In genomic region chr17:79776378-79777165, GRCh38 we compare ENCODE assay signal across 9 cellular contexts. TPM values are rescaled to one million over a fixed set of nuclear protein-coding genes. Genes with fewer than 3 reads are reported as not detected.
A peak's percentile ranks its signal among the peaks of the same experiment; 100 is the strongest.
DNase-seq lines count a peak whose midpoint lies in the region; ATAC-seq and TF ChIP-seq lines count a peak whose summit lies in the region.
"Had no signal": no experiment of that assay in that cellular context is flagged by ENCODE, and none has a peak within 500 bp of the region (broad histone marks: within the 10 kb centered on the region; RNA-seq: fewer than 3 reads in every experiment).

No MANE protein-coding gene starts in this region.

- no peaks in the 10 kb centered on the region for H3K36me3 Mint-ChIP-seq in stimulated activated naive CD8-positive, alpha-beta T cell treated with anti-CD3 and anti-CD28 coated beads, Interleukin-15, Interleukin-2, amounts not matched to agents 100 ng/mL and 50 ng/mL, for 24 hours (ENCODE audit: low read depth)
- H3K36me3 Mint-ChIP-seq in activated B cell treated with CpG ODN at 0.5 μM for 24 hours (ENCODE audit: low read depth), result no peaks in the 10 kb centered on the region

- CTCF ChIA-PET in activated B cell treated with CpG ODN at 0.5 μM for 24 hours (lab: Charles Lee), result interaction anchor here (1.4 to 1.5 kb wide), 2 partner anchors 13 to 215 kb away, joined by 3 read pairs; no protein-coding TSS in a partner anchor

- POLR2A ChIA-PET in activated B cell treated with CpG ODN at 0.5 μM for 24 hours (lab: Charles Lee), result interaction anchor here (1.4 to 1.5 kb wide), 2 partner anchors 23 to 68 kb away, joined by 3 to 6 read pairs; no protein-coding TSS in a partner anchor

- DNase-seq in stimulated activated naive CD8-positive, alpha-beta T cell treated with anti-CD3 and anti-CD28 coated beads, Interleukin-15, Interleukin-2, amounts not matched to agents 100 U/mL and 50 U/mL, for 24 hours, result no peak
- DNase-seq in activated B cell treated with CpG ODN at 0.5 μM for 24 hours (no peak), right lobe of liver (no peak), vagina (ENCODE audit: extremely low spot score in 2 of 2) (no peak), GM20000 (ENCODE audit: low spot score) (no peak), A172 (ENCODE audit: low spot score) (no peak)

- H3K27me3 ChIP-seq in right lobe of liver (peaks cover 0 to 39% of the 10 kb centered on the region in 2 donors), vagina (peaks cover 4% of the 10 kb centered on the region)

- TF ChIP-seq CTCF in activated B cell treated with CpG ODN at 0.5 μM for 24 hours (IDR thresholded peaks at IDR 0.05), result no peak
- no peak for TF ChIP-seq CTCF in right lobe of liver (IDR thresholded peaks at IDR 0.05)
- no peak for TF ChIP-seq CTCF in vagina (IDR thresholded peaks at IDR 0.05)
- no peak for TF ChIP-seq CTCF in GM20000 (IDR thresholded peaks at IDR 0.05; ENCODE audit: extremely low read depth, missing control alignments)

- H3K4me3 ChIP-seq in right lobe of liver (no peak overlapping the region), vagina (peak overlapping the region; percentile 53 to 59)

- no peaks in the 10 kb centered on the region for H3K9me3 Mint-ChIP-seq in stimulated activated naive CD8-positive, alpha-beta T cell treated with anti-CD3 and anti-CD28 coated beads, Interleukin-15, Interleukin-2, amounts not matched to agents 100 ng/mL and 50 ng/mL, for 24 hours
- H3K9me3 Mint-ChIP-seq in activated B cell treated with CpG ODN at 0.5 μM for 24 hours, result no peaks in the 10 kb centered on the region

- H3K27me3 Mint-ChIP-seq in stimulated activated naive CD8-positive, alpha-beta T cell treated with anti-CD3 and anti-CD28 coated beads, Interleukin-15, Interleukin-2, amounts not matched to agents 100 ng/mL and 50 ng/mL, for 24 hours, result peaks cover 72% of the 10 kb centered on the region
- peaks cover 62% of the 10 kb centered on the region for H3K27me3 Mint-ChIP-seq in activated B cell treated with CpG ODN at 0.5 μM for 24 hours

- WGBS in right lobe of liver (ENCODE audit: insufficient coverage, low coverage, low lambda C conversion rate, missing lambda C conversion rate), result 29% methylated on average over 13 of the region's 13 CpGs

- H3K4me1 ChIP-seq in right lobe of liver, result peaks cover 0 to 25% (median 0%) of the 10 kb centered on the region in 4 donors
- peaks cover 24% of the 10 kb centered on the region for H3K4me1 ChIP-seq in vagina

- H3K36me3 ChIP-seq in right lobe of liver (no peaks in the 10 kb centered on the region), vagina (no peaks in the 10 kb centered on the region)

- no peak overlapping the region for H3K27ac Mint-ChIP-seq in stimulated activated naive CD8-positive, alpha-beta T cell treated with anti-CD3 and anti-CD28 coated beads, Interleukin-15, Interleukin-2, amounts not matched to agents 100 ng/mL and 50 ng/mL, for 24 hours
- H3K27ac Mint-ChIP-seq in activated B cell treated with CpG ODN at 0.5 μM for 24 hours, result no peak overlapping the region

- intact Hi-C loops in activated B cell treated with CpG ODN at 0.5 μM for 24 hours (cut with micrococcal nuclease), result no loop called here
- intact Hi-C loops in right lobe of liver (cut with DNase I), result no loop called here
- intact Hi-C loops in vagina (cut with DNase I), result no loop called here

- no peak for ATAC-seq in stimulated activated naive CD8-positive, alpha-beta T cell treated with anti-CD3 and anti-CD28 coated beads, Interleukin-15, Interleukin-2, amounts not matched to agents 100 U/mL and 50 U/mL, for 24 hours
- ATAC-seq in activated B cell treated with CpG ODN at 0.5 μM for 24 hours (ENCODE audit: low read depth) (no peak), right lobe of liver (peak in 3 of 4 donors; percentile 9 to 19 (median 11)), GM21515 (IDR thresholded peaks at IDR 0.05; ENCODE audit: unreplicated experiment) (no peak)

- H3K9me3 ChIP-seq in right lobe of liver, result no peaks in the 10 kb centered on the region
- no peaks in the 10 kb centered on the region for H3K9me3 ChIP-seq in vagina

- H3K27ac ChIP-seq in right lobe of liver (peak overlapping the region in 2 of 3 donors; percentile 24 to 50), vagina (peak overlapping the region; percentile 58)

- TF ChIP-seq POLR2A in right lobe of liver (IDR thresholded peaks at IDR 0.05) (no peak), vagina (IDR thresholded peaks at IDR 0.05) (no peak)

- peaks cover 23% of the 10 kb centered on the region for H3K4me1 Mint-ChIP-seq in stimulated activated naive CD8-positive, alpha-beta T cell treated with anti-CD3 and anti-CD28 coated beads, Interleukin-15, Interleukin-2, amounts not matched to agents 100 ng/mL and 50 ng/mL, for 24 hours (ENCODE audit: low read depth)
- peaks cover 14% of the 10 kb centered on the region for H3K4me1 Mint-ChIP-seq in activated B cell treated with CpG ODN at 0.5 μM for 24 hours

- peak overlapping the region; percentile 27 for H3K4me3 Mint-ChIP-seq in stimulated activated naive CD8-positive, alpha-beta T cell treated with anti-CD3 and anti-CD28 coated beads, Interleukin-15, Interleukin-2, amounts not matched to agents 100 ng/mL and 50 ng/mL, for 24 hours
- H3K4me3 Mint-ChIP-seq in activated B cell treated with CpG ODN at 0.5 μM for 24 hours, result peak overlapping the region; percentile 63

RNA-seq across cellular contexts. Expression of gene CBX2, which starts 1.4 kb away (rescaled TPM):
- total RNA-seq in activated B cell treated with CpG ODN at 0.5 μM for 24 hours, result 0.37 and 0.67 TPM in 2 replicates
- total RNA-seq in right lobe of liver, result 1 to 10 TPM in 3 of 6 experiments, under 1 TPM in 3; 0.33 to 3.5 (median 1.1) TPM
- 5.6 TPM for total RNA-seq in vagina
- total RNA-seq in A172 (2014; rRNA removed; shearing (Covaris generic)), result 24.7 and 27.2 TPM in 2 replicates

RNA-seq across cellular contexts. Expression of gene CBX8, which starts 20.3 kb away (rescaled TPM):
- total RNA-seq in activated B cell treated with CpG ODN at 0.5 μM for 24 hours, result 4.0 and 4.9 TPM in 2 replicates
- 1 to 10 TPM; 1.2 to 4.7 (median 2.0) TPM for total RNA-seq in right lobe of liver
- total RNA-seq in vagina, result 0.98 TPM
- 7.9 and 8.8 TPM in 2 replicates for total RNA-seq in A172 (2014; rRNA removed; shearing (Covaris generic))

RNA-seq across cellular contexts. Expression of gene ENPP7, which starts 45.8 kb away (rescaled TPM):
- total RNA-seq in activated B cell treated with CpG ODN at 0.5 μM for 24 hours (1.4 and 1.5 TPM in 2 replicates), right lobe of liver (10 to 100 TPM in 4 of 6 experiments, 1 to 10 TPM in 2; 3.4 to 43.2 (median 17.8) TPM), vagina (not detected)
- not detected in 2 replicates for total RNA-seq in A172 (2014; rRNA removed; shearing (Covaris generic))
- total RNA-seq: HT1080 had no signal

Comparison
In these comparisons a context has a peak if more than half of its experiments do, and no peak if none do; other contexts are left out.
1. ATAC-seq: peak in right lobe of liver (3 of 4); none in stimulated activated naive CD8-positive, alpha-beta T cell treated with anti-CD3 and anti-CD28 coated beads, Interleukin-15, Interleukin-2, amounts not matched to agents 100 U/mL and 50 U/mL, for 24 hours (single experiment), activated B cell treated with CpG ODN at 0.5 μM for 24 hours (single experiment) and GM21515 (single experiment).
2. H3K4me3 ChIP-seq: peak in vagina (2 of 2); none in right lobe of liver (0 of 3).